ENCODE assay signal across 8 cellular contexts in genomic region chr19:6744381-6745288, GRCh38. TPM values are rescaled to one million over a fixed set of nuclear protein-coding genes. Genes with fewer than 3 reads are reported as not detected.
A peak's percentile ranks its signal among the peaks of the same experiment; 100 is the strongest.
DNase-seq lines count a peak whose midpoint lies in the region; ATAC-seq and TF ChIP-seq lines count a peak whose summit lies in the region.

No MANE protein-coding gene starts in this region.

- no peaks in the 10 kb centered on the region for H4K20me1 ChIP-seq in HCT116 (ENCODE audit: insufficient read depth)

- H3K36me3 Mint-ChIP-seq in activated naive CD4-positive, alpha-beta T cell treated with anti-CD3 and anti-CD28 coated beads, Interleukin-2, amount 50 U/mL, for 72 hours: peaks cover 26 to 29% of the 10 kb centered on the region in 2 donors

- H3K36me3 ChIP-seq in HCT116 (ENCODE audit: control insufficient read depth in 1 of 2, insufficient read depth in 2 of 2, low read length in 2 of 2) (peaks cover 36 to 45% of the 10 kb centered on the region in 2 experiments), ascending aorta (peaks cover 39 to 54% of the 10 kb centered on the region in 2 donors), iPS-20b (ENCODE audit: insufficient read depth, low read depth, low read length) (peaks cover 74% of the 10 kb centered on the region), spleen (peaks cover 0 to 69% (median 36%) of the 10 kb centered on the region in 6 donors)

- no peak overlapping the region for H2AFZ ChIP-seq in HCT116 (ENCODE audit: low read depth, low read length, poor library complexity, severe bottlenecking)

- H3K27me3 ChIP-seq in HCT116 (ENCODE audit: insufficient read depth, low read length): no peaks in the 10 kb centered on the region
- no peaks in the 10 kb centered on the region for H3K27me3 ChIP-seq in ascending aorta
- no peaks in the 10 kb centered on the region for H3K27me3 ChIP-seq in iPS-20b (ENCODE audit: insufficient read depth, low read length)
- peaks cover 0 to 15% (median 0%) of the 10 kb centered on the region in 7 donors for H3K27me3 ChIP-seq in spleen (replicated peaks in 1 of 7)

- CTCF ChIA-PET in HCT116 (lab: Charles Lee): interaction anchor here (0.8 kb wide), 1 partner anchor 9 kb away, joined by 3 read pairs; no protein-coding TSS in a partner anchor

- peaks cover 76% of the 10 kb centered on the region for H3K79me2 ChIP-seq in HCT116 (ENCODE audit: insufficient read depth, low read length)

- H3K9me2 ChIP-seq in HCT116 (ENCODE audit: insufficient read depth): no peaks in the 10 kb centered on the region

- ATAC-seq in HCT116 (peak; percentile 75), GM19455 (IDR thresholded peaks at IDR 0.05; ENCODE audit: unreplicated experiment) (no peak)
- no peak for ATAC-seq in activated naive CD4-positive, alpha-beta T cell treated with anti-CD3 and anti-CD28 coated beads, Interleukin-2, amount 50 U/mL, for 72 hours

- H3K4me3 ChIP-seq in HCT116 (replicated peaks in 1 of 2; ENCODE audit: low read depth in 1 of 2, low read length in 2 of 2): peak overlapping the region; percentile 13 to 52
- H3K4me3 ChIP-seq in ascending aorta: peak overlapping the region in 1 of 2 donors; percentile 31
- H3K4me3 ChIP-seq in iPS-20b (ENCODE audit: low read length): no peak overlapping the region
- H3K4me3 ChIP-seq in spleen: peak overlapping the region in 1 of 8 donors; percentile 17

- RAD21 ChIA-PET in HCT116 (lab: Charles Lee; ENCODE audit: low non-redundant PET in 1 of 2, low total read pairs in 2 of 2, uncharacterized antibody in 2 of 2, unreplicated experiment in 2 of 2): interaction anchor here in 1 of 2 experiments (1.5 kb wide), 1 partner anchor 119 kb away, joined by 3 read pairs; no protein-coding TSS in a partner anchor

- TF ChIP-seq CTCF in HCT116 (IDR thresholded peaks at IDR 0.05 in 2 of 3, conservative IDR thresholded peaks at IDR 0.05 in 1 of 3; ENCODE audit: borderline replicate concordance in 1 of 3, insufficient read depth in 1 of 3, low read depth in 2 of 3, low read length in 2 of 3): no peak
- TF ChIP-seq CTCF in ascending aorta (IDR thresholded peaks at IDR 0.05): no peak
- TF ChIP-seq CTCF in spleen (IDR thresholded peaks at IDR 0.05 in 8 of 11, conservative IDR thresholded peaks at IDR 0.05 in 3 of 11): no peak

- H3K4me1 ChIP-seq in HCT116 (ENCODE audit: control insufficient read depth in 1 of 2, insufficient read depth in 2 of 2, low read length in 2 of 2) (peaks cover 41 to 50% of the 10 kb centered on the region in 2 experiments), ascending aorta (peaks cover 5 to 33% of the 10 kb centered on the region in 2 donors), iPS-20b (ENCODE audit: insufficient read depth, low read length) (peaks cover 10% of the 10 kb centered on the region), spleen (peaks cover 0 to 53% (median 36%) of the 10 kb centered on the region in 6 donors)

- H3K9me3 Mint-ChIP-seq in activated naive CD4-positive, alpha-beta T cell treated with anti-CD3 and anti-CD28 coated beads, Interleukin-2, amount 50 U/mL, for 72 hours: no peaks in the 10 kb centered on the region

- intact Hi-C loops in HCT116 (cut with micrococcal nuclease) (no loop called here), ascending aorta (cut with DNase I) (loop anchor here (5.0 to 10.0 kb wide), 3 partner anchors 453 to 1080 kb away; partner anchors contain the start of genes NDUFA11 and VMAC), spleen (cut with DNase I; ENCODE audit: low total_unique reads) (loop anchor here (10.0 kb wide), 1 partner anchor 230 kb away; no protein-coding TSS in a partner anchor)

- peak overlapping the region; percentile 98 for H3K27ac ChIP-seq in HCT116 (ENCODE audit: low read depth, low read length)
- peak overlapping the region; percentile 84 to 86 for H3K27ac ChIP-seq in ascending aorta
- H3K27ac ChIP-seq in iPS-20b (ENCODE audit: low read length): no peak overlapping the region
- peak overlapping the region in 7 of 8 donors; percentile 22 to 73 (median 59) for H3K27ac ChIP-seq in spleen

- peak overlapping the region; percentile 71 for H3K9ac ChIP-seq in HCT116 (ENCODE audit: low read length)
- H3K9ac ChIP-seq in iPS-20b (ENCODE audit: low read depth, low read length): peak overlapping the region; percentile 27; the same call in 1 of the 2 replicates

- peak overlapping the region in 1 of 2 donors; percentile 9 for H3K27ac Mint-ChIP-seq in activated naive CD4-positive, alpha-beta T cell treated with anti-CD3 and anti-CD28 coated beads, Interleukin-2, amount 50 U/mL, for 72 hours

- no TSS peak for BruUV-seq in HCT116 (replicated peaks; lab: Mats Ljungman, UMichigan)

- TF ChIP-seq POLR2A in HCT116 (IDR thresholded peaks at IDR 0.05; ENCODE audit: borderline replicate concordance, extremely low read depth, insufficient read depth, insufficient read length): no peak
- no peak for TF ChIP-seq POLR2A in spleen (IDR thresholded peaks at IDR 0.05)

- no peak for DNase-seq in HCT116 (ENCODE audit: low read depth, low spot score)
- DNase-seq in ascending aorta (ENCODE audit: low spot score in 2 of 2): peak; percentile 52 to 90
- no peak for DNase-seq in spleen
- DNase-seq in activated effector memory CD4-positive, alpha-beta T cell treated with Interleukin-2 at 50 U/mL for 16 hours: no peak
- DNase-seq in NOMO-1 treated with dmso at 0.1 percent for 144 hours (lab: John Stamatoyannopoulos, UW; ENCODE audit: unreplicated experiment): no peak
- no peak for DNase-seq in activated naive CD4-positive, alpha-beta T cell treated with anti-CD3 and anti-CD28 coated beads, Interleukin-2, amount 50 U/mL, for 72 hours (ENCODE audit: low spot score in 2 of 2)

- POLR2A ChIA-PET in HCT116 (lab: Charles Lee): no interaction called here

- peak overlapping the region; percentile 72 for H3K4me2 ChIP-seq in HCT116 (ENCODE audit: low read length)

- WGBS in spleen, 5 donors: 64 to 76% (median 71%) methylated on average over 24 to 41 of the region's 41 CpGs

- TF ChIP-seq RAD21 in HCT116 (IDR thresholded peaks at IDR 0.05; ENCODE audit: low read depth): no peak

- H3K9me3 ChIP-seq in HCT116 (ENCODE audit: control insufficient read depth in 1 of 2, insufficient read depth in 1 of 2, low read depth in 1 of 2, low read length in 2 of 2) (no peaks in the 10 kb centered on the region), ascending aorta (no peaks in the 10 kb centered on the region), iPS-20b (ENCODE audit: insufficient read depth, low read depth, low read length) (no peaks in the 10 kb centered on the region), spleen (no peaks in the 10 kb centered on the region)

TF ChIP-seq in HCT116, 20 proteins besides CTCF, POLR2A, EP300 and RAD21:
- peak; percentile 65 for TF ChIP-seq POLR2AphosphoS5 (IDR thresholded peaks at IDR 0.05; ENCODE audit: low read depth, low read length)
- TF ChIP-seq ELF1 (IDR thresholded peaks at IDR 0.05; ENCODE audit: borderline replicate concordance, low read depth): no peak

RNA-seq across cellular contexts. Expression of gene TRIP10, which starts 5.2 kb away (rescaled TPM):
- total RNA-seq in HCT116 (2021; ENCODE audit: unreplicated experiment) (111 TPM), ascending aorta (109 TPM), spleen (10 to 100 TPM; 25.4 to 50.3 (median 32.1) TPM)
- polyA plus RNA-seq in HCT116 (2012): 109 and 120 TPM in 2 replicates
- polyA plus RNA-seq in spleen: 10 to 100 TPM; 17.2 to 58.2 (median 36.1) TPM
- 100 to 1,000 TPM in 1 of 2 donors, 10 to 100 TPM in 1; 47.1 to 109 TPM for total RNA-seq in activated naive CD4-positive, alpha-beta T cell treated with anti-CD3 and anti-CD28 coated beads, Interleukin-2, amount 50 U/mL, for 72 hours

RNA-seq across cellular contexts. Expression of gene GPR108, which starts 7.3 kb away (rescaled TPM):
- total RNA-seq in HCT116 (2021; ENCODE audit: unreplicated experiment): 75.0 TPM
- 89.6 and 104 TPM in 2 replicates for polyA plus RNA-seq in HCT116 (2012)
- 57.6 TPM for total RNA-seq in ascending aorta
- 10 to 100 TPM; 35.4 to 75.0 (median 56.0) TPM for total RNA-seq in spleen
- 100 to 1,000 TPM in 1 of 3 donors, 10 to 100 TPM in 2; 66.9 to 102 (median 91.8) TPM for polyA plus RNA-seq in spleen
- total RNA-seq in activated naive CD4-positive, alpha-beta T cell treated with anti-CD3 and anti-CD28 coated beads, Interleukin-2, amount 50 U/mL, for 72 hours: 10 to 100 TPM; 45.4 to 91.8 TPM

RNA-seq across cellular contexts. Expression of gene SH2D3A, which starts 22.6 kb away (rescaled TPM):
- total RNA-seq in HCT116 (2021; ENCODE audit: unreplicated experiment) (75.7 TPM), ascending aorta (not detected), spleen (10 to 100 TPM in 5 of 7 donors, 1 to 10 TPM in 2; 7.5 to 17.1 (median 11.8) TPM)
- polyA plus RNA-seq in HCT116 (2012): 57.7 and 67.0 TPM in 2 replicates
- polyA plus RNA-seq in spleen: 10 to 100 TPM in 1 of 3 donors, 1 to 10 TPM in 2; 7.6 to 10.0 (median 9.3) TPM
- 10 to 100 TPM; 16.4 to 33.0 TPM for total RNA-seq in activated naive CD4-positive, alpha-beta T cell treated with anti-CD3 and anti-CD28 coated beads, Interleukin-2, amount 50 U/mL, for 72 hours

RNA-seq across cellular contexts. Expression of gene C3, which starts 24.2 kb away (rescaled TPM):
- total RNA-seq in HCT116 (2021; ENCODE audit: unreplicated experiment): 7.0 TPM
- polyA plus RNA-seq in HCT116 (2012): 1.6 and 2.1 TPM in 2 replicates
- total RNA-seq in ascending aorta: 2,421 TPM
- 10 to 100 TPM in 4 of 7 donors, 1 to 10 TPM in 3; 5.8 to 68.1 (median 19.7) TPM for total RNA-seq in spleen
- 100 to 1,000 TPM in 1 of 3 donors, 10 to 100 TPM in 2; 31.0 to 182 (median 34.1) TPM for polyA plus RNA-seq in spleen
- total RNA-seq in activated naive CD4-positive, alpha-beta T cell treated with anti-CD3 and anti-CD28 coated beads, Interleukin-2, amount 50 U/mL, for 72 hours: under 1 TPM; 0.54 to 0.84 TPM

RNA-seq across cellular contexts. Expression of gene VAV1, which starts 27.9 kb away (rescaled TPM):
- total RNA-seq in HCT116 (2021; ENCODE audit: unreplicated experiment) (20.6 TPM), ascending aorta (4.4 TPM), spleen (100 to 1,000 TPM in 1 of 7 donors, 10 to 100 TPM in 6; 73.4 to 151 (median 90.1) TPM)
- 37.2 and 37.3 TPM in 2 replicates for polyA plus RNA-seq in HCT116 (2012)
- polyA plus RNA-seq in spleen: 10 to 100 TPM; 34.8 to 48.8 (median 40.9) TPM
- 100 to 1,000 TPM in 1 of 2 donors, 10 to 100 TPM in 1; 81.5 to 121 TPM for total RNA-seq in activated naive CD4-positive, alpha-beta T cell treated with anti-CD3 and anti-CD28 coated beads, Interleukin-2, amount 50 U/mL, for 72 hours

Comparison
In these comparisons a context has a peak if more than half of its experiments do, and no peak if none do; other contexts are left out.
1. DNase-seq: peak in ascending aorta (2 of 2); none in HCT116 (single experiment), spleen (single experiment), activated effector memory CD4-positive, alpha-beta T cell treated with Interleukin-2 at 50 U/mL for 16 hours (single experiment), NOMO-1 treated with dmso at 0.1 percent for 144 hours (single experiment) and activated naive CD4-positive, alpha-beta T cell treated with anti-CD3 and anti-CD28 coated beads, Interleukin-2, amount 50 U/mL, for 72 hours (0 of 2).